ENCODE assay signal across 8 cellular contexts in genomic region chr13:73058741-73059459, GRCh38.
DNase-seq lines count a peak whose midpoint lies in the region; ATAC-seq and TF ChIP-seq lines count a peak whose summit lies in the region.

Gene KLF5, plus strand, starts transcription at chr13:73059005. Its CDS starts 323 bp downstream, at chr13:73059328.

- peak; percentile 97 for ATAC-seq in GM19025 (IDR thresholded peaks at IDR 0.05; ENCODE audit: low read depth, unreplicated experiment)
- ATAC-seq in HG03196 (IDR thresholded peaks at IDR 0.05; ENCODE audit: unreplicated experiment), result peak; percentile 99

- DNase-seq in AG10803 (ENCODE audit: low read depth), result peak; percentile 90
- peak; percentile 99 for DNase-seq in NCI-H345 (lab: John Stamatoyannopoulos, UW)
- DNase-seq in activated CD4-positive, alpha-beta T cell treated with anti-CD3 and anti-CD28 coated beads for 1 hour, result peak; percentile 95
- DNase-seq in choroid plexus epithelial cell (ENCODE audit: low read depth), result peak; percentile 94
- peak; percentile 98 for DNase-seq in kidney tubule cell (ENCODE audit: low spot score)
- peak; percentile 88 to 96 (median 91) for DNase-seq in stimulated activated CD4-positive, alpha-beta T cell treated with anti-CD3 and anti-CD28 coated beads, Interleukin-1b, Interleukin-23, amount 100 ng/mL, for 24 hours (ENCODE audit: low read depth in 4 of 4, low spot score in 1 of 4)

- no peak for TF ChIP-seq CTCF in AG10803 (conservative IDR thresholded peaks at IDR 0.05; ENCODE audit: low read length)
- TF ChIP-seq CTCF in choroid plexus epithelial cell (conservative IDR thresholded peaks at IDR 0.05; ENCODE audit: low read depth, low read length), result no peak

- H3K4me3 ChIP-seq in AG10803 (ENCODE audit: low read length), result peak within 1 kb of the TSS; percentile 80
- H3K4me3 ChIP-seq in choroid plexus epithelial cell (ENCODE audit: low read depth, low read length), result peak within 1 kb of the TSS; percentile 77

Comparison
In these comparisons a context has a peak if more than half of its experiments do, and no peak if none do; other contexts are left out.
1. Peak in every context shown above with its lines: DNase-seq, ATAC-seq and H3K4me3 ChIP-seq.